Comparison of ENCODE assay signal across 22 cellular contexts in the genomic region with DNA sequence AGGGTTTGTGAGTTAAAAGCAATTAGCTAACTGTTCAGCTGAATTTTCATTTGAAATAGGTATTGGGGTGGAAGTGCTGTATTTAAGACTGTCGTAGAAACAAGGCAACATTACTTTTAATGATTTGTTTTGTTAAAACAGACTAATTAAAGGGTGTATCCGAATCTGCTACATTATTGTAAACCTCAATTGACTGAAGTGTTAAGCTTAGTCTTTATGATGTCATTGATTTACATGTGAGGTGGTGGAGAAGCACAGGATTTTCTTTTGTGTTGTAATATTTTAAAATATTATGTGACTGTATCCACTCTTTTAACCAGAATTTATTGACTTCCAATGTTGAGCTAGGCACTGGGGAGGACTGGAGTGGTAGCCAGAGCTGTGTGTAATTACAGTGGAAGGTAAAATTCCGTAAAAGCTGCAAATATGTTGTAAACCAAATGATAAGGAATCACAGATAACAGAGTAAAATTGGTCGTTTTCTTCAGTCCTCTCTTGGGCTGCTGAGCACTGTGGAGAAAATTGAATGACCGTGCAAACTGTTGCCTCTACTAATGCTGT. TPM values are rescaled to one million over a fixed set of nuclear protein-coding genes. Genes with fewer than 3 reads are reported as not detected.
DNase-seq lines count a peak whose midpoint lies in the region; ATAC-seq and TF ChIP-seq lines count a peak whose summit lies in the region.
"Had no signal": no experiment of that assay in that cellular context is flagged by ENCODE, and none has a peak within 500 bp of the region (broad histone marks: within the 10 kb centered on the region; RNA-seq: fewer than 3 reads in every experiment).

No MANE protein-coding gene starts in this region.

- in situ Hi-C loops in HAP-1 (cut with MboI; ENCODE audit: low sequenced_read_pairs), result no loop called here

- peaks cover 48% of the 10 kb centered on the region; the same call in 1 of the 2 replicates for H3K79me2 ChIP-seq in KMS-11 (ENCODE audit: insufficient read depth, low read depth)

- BruUV-seq in Caco-2 (replicated peaks; lab: Mats Ljungman, UMichigan), result TSS peak; percentile 22

- no peak overlapping the region for H3K27ac ChIP-seq in KMS-11
- H3K27ac ChIP-seq in dorsolateral prefrontal cortex, result peak overlapping the region in 1 of 59 donors; percentile 1
- no peak overlapping the region for H3K27ac ChIP-seq in lower lobe of right lung
- H3K27ac ChIP-seq: left lung had no signal

- H3K36me3 ChIP-seq in Caco-2 (ENCODE audit: control insufficient read depth, insufficient read depth, low read length), result no peaks in the 10 kb centered on the region
- H3K36me3 ChIP-seq in KMS-11 (ENCODE audit: insufficient read depth), result no peaks in the 10 kb centered on the region
- H3K36me3 ChIP-seq in lower lobe of right lung, result no peaks in the 10 kb centered on the region
- H3K36me3 ChIP-seq in HAP-1 (replicated peaks), result no peaks in the 10 kb centered on the region
- H3K36me3 ChIP-seq: left lung had no signal

- H3K4me3 ChIP-seq in Caco-2 (ENCODE audit: low read depth, low read length), result peak overlapping the region; percentile 83; the same call in 1 of the 2 replicates
- H3K4me3 ChIP-seq in KMS-11 (IDR thresholded peaks at IDR 0.05; ENCODE audit: insufficient read depth, low read depth, low read length), result no peak overlapping the region
- peak overlapping the region in 55 of 59 donors; percentile 12 to 75 (median 62) for H3K4me3 ChIP-seq in dorsolateral prefrontal cortex
- peak overlapping the region; percentile 57 for H3K4me3 ChIP-seq in lower lobe of right lung
- H3K4me3 ChIP-seq in HAP-1, result no peak overlapping the region

- no peak overlapping the region for H3K9ac ChIP-seq in KMS-11

- H3K36me3 Mint-ChIP-seq in Caco-2 (ENCODE audit: insufficient read depth, unreplicated experiment), result peaks cover 11% of the 10 kb centered on the region
- H3K36me3 Mint-ChIP-seq: CD4-positive, CD25-positive, alpha-beta regulatory T cell had no signal

- no peaks in the 10 kb centered on the region for H3K9me3 Mint-ChIP-seq in Caco-2 (ENCODE audit: unreplicated experiment)

- H3K27me3 ChIP-seq in Caco-2 (replicated peaks; ENCODE audit: control insufficient read depth, insufficient read depth, low read length) (no peaks in the 10 kb centered on the region), KMS-11 (ENCODE audit: insufficient read depth, low read depth) (no peaks in the 10 kb centered on the region), dorsolateral prefrontal cortex (peaks cover 0 to 38% (median 14%) of the 10 kb centered on the region in 45 donors), lower lobe of right lung (ENCODE audit: low read depth) (peaks cover 37% of the 10 kb centered on the region), HAP-1 (ENCODE audit: low read depth) (peaks cover 25% of the 10 kb centered on the region)

- H3K9me3 ChIP-seq in Caco-2 (no peaks in the 10 kb centered on the region), lower lobe of right lung (no peaks in the 10 kb centered on the region), HAP-1 (no peaks in the 10 kb centered on the region)
- H3K9me3 ChIP-seq: left lung had no signal

- no peak for ATAC-seq in lower lobe of right lung
- no peak for ATAC-seq in HG03460 (IDR thresholded peaks at IDR 0.05; ENCODE audit: unreplicated experiment)
- ATAC-seq in GM18909 (IDR thresholded peaks at IDR 0.05; ENCODE audit: poor library complexity, unreplicated experiment), result no peak
- no peak for ATAC-seq in GM21447 (IDR thresholded peaks at IDR 0.05; ENCODE audit: unreplicated experiment)
- ATAC-seq: left lung; sciatic nerve; stimulated activated naive CD8-positive, alpha-beta T cell treated with anti-CD3 and anti-CD28 coated beads, Interleukin-15, Interleukin-2, amounts not matched to agents 100 U/mL and 50 U/mL, for 24 hours had no signal

- no peak for DNase-seq in Caco-2
- DNase-seq in dorsolateral prefrontal cortex, result no peak
- no peak for DNase-seq in lower lobe of right lung
- DNase-seq in HAP-1 (ENCODE audit: low spot score in 2 of 2), result no peak
- DNase-seq: ACHN; activated CD4-positive, alpha-beta T cell treated with anti-CD3 and anti-CD28 coated beads, Interleukin-2, amount 50 U/mL, for 1 hour; activated naive CD4-positive, alpha-beta T cell; CD4-positive, CD25-positive, alpha-beta regulatory T cell; cerebellar nuclear complex; DMS79; HCEC 1CT; Karpas-422; left lung; occipital lobe; RPMI8226; stimulated activated naive CD8-positive, alpha-beta T cell treated with anti-CD3 and anti-CD28 coated beads, Interleukin-15, Interleukin-2, amounts not matched to agents 100 U/mL and 50 U/mL, for 24 hours had no signal

- H3K27me3 Mint-ChIP-seq in Caco-2 (ENCODE audit: insufficient read depth, unreplicated experiment), result no peaks in the 10 kb centered on the region

- TF ChIP-seq CTCF in Caco-2 (IDR thresholded peaks at IDR 0.05; ENCODE audit: insufficient read depth in 1 of 2, low read depth in 1 of 2, low read length in 1 of 2, severe bottlenecking in 1 of 2, unreplicated experiment in 1 of 2) (no peak), KMS-11 (conservative IDR thresholded peaks at IDR 0.05; ENCODE audit: low read depth, low read length) (no peak), dorsolateral prefrontal cortex (IDR thresholded peaks at IDR 0.05 in 54 of 56, conservative IDR thresholded peaks at IDR 0.05 in 2 of 56; ENCODE audit: low read depth in 1 of 56, partially characterized antibody in 56 of 56) (no peak), lower lobe of right lung (IDR thresholded peaks at IDR 0.05) (no peak)

- H3K4me3 Mint-ChIP-seq in Caco-2 (ENCODE audit: unreplicated experiment), result no peak overlapping the region
- H3K4me3 Mint-ChIP-seq: CD4-positive, CD25-positive, alpha-beta regulatory T cell had no signal

- peak overlapping the region; percentile 81; the same call in 1 of the 2 replicates for H3K4me2 ChIP-seq in KMS-11

- CTCF ChIA-PET in Caco-2 (lab: Charles Lee), result no interaction called here

- H3K4me1 Mint-ChIP-seq in Caco-2 (ENCODE audit: low read depth, unreplicated experiment), result peaks cover 6% of the 10 kb centered on the region

- peaks cover 6% of the 10 kb centered on the region for H3K4me1 ChIP-seq in Caco-2
- peaks cover 41% of the 10 kb centered on the region for H3K4me1 ChIP-seq in KMS-11 (ENCODE audit: low read depth, poor library complexity, severe bottlenecking)
- H3K4me1 ChIP-seq in lower lobe of right lung, result peaks cover 9% of the 10 kb centered on the region
- H3K4me1 ChIP-seq in HAP-1, result peaks cover 8% of the 10 kb centered on the region

- no peaks in the 10 kb centered on the region for H4K20me1 ChIP-seq in KMS-11 (ENCODE audit: insufficient read depth)

- POLR2A ChIA-PET in Caco-2 (lab: Charles Lee), result no interaction called here

- H3K27ac Mint-ChIP-seq in Caco-2 (ENCODE audit: unreplicated experiment), result no peak overlapping the region
- H3K27ac Mint-ChIP-seq: CD4-positive, CD25-positive, alpha-beta regulatory T cell had no signal

- H2AFZ ChIP-seq in KMS-11 (ENCODE audit: low read depth), result no peak overlapping the region

- intact Hi-C loops in Caco-2 (cut with micrococcal nuclease; ENCODE audit: unreplicated experiment), result loop anchor here (2.0 kb wide), 1 partner anchor 76 kb away; no protein-coding TSS in a partner anchor
- intact Hi-C loops in dorsolateral prefrontal cortex (cut with DNase I), result no loop called here
- intact Hi-C loops in lower lobe of right lung (cut with DNase I), result no loop called here

RNA-seq across cellular contexts. Expression of gene HOOK1, which starts 1.6 kb away (rescaled TPM):
- total RNA-seq in Caco-2 (2022) (23.0 and 25.2 TPM in 2 replicates), dorsolateral prefrontal cortex (10 to 100 TPM in 119 of 120 experiments, 1 to 10 TPM in 1; 5.2 to 44.0 (median 25.3) TPM), lower lobe of right lung (14.7 TPM)
- total RNA-seq: fibroblast of villous mesenchyme had no signal

Comparison
In these comparisons a context has a peak if more than half of its experiments do, and no peak if none do; other contexts are left out.
1. H3K4me3 ChIP-seq: peak in Caco-2 (single experiment), dorsolateral prefrontal cortex (55 of 59) and lower lobe of right lung (single experiment); none in KMS-11 (single experiment) and HAP-1 (single experiment).